1 cellular context compared by ENCODE assay signal in genomic region chr19:7857727-7858701, GRCh38.
TF ChIP-seq lines count a peak whose summit lies in the region.

No MANE protein-coding gene starts in this region.

TF ChIP-seq in WTC11, 78 proteins besides CTCF, POLR2A, EP300 and RAD21 (continued from another document):
- no peak for TF ChIP-seq STAT6 (CRISPR knock-in tag; conservative IDR thresholded peaks at IDR 0.05; ENCODE audit: low read depth)
- no peak for TF ChIP-seq FOXK1 (CRISPR knock-in tag; IDR thresholded peaks at IDR 0.05)
- TF ChIP-seq CBFB (CRISPR knock-in tag; IDR thresholded peaks at IDR 0.05; ENCODE audit: low read depth), result no peak
- no peak for TF ChIP-seq ZNF425 (CRISPR knock-in tag; conservative IDR thresholded peaks at IDR 0.05)
- no peak for TF ChIP-seq MLX (CRISPR knock-in tag; IDR thresholded peaks at IDR 0.05)
- peak; percentile 54; the same call in 1 of the 2 replicates for TF ChIP-seq MAX (CRISPR knock-in tag; IDR thresholded peaks at IDR 0.05)
- no peak for TF ChIP-seq ZMAT4 (CRISPR knock-in tag; IDR thresholded peaks at IDR 0.05)
- TF ChIP-seq CREM (CRISPR knock-in tag; IDR thresholded peaks at IDR 0.05), result no peak
- no peak for TF ChIP-seq ZNF232 (CRISPR knock-in tag; IDR thresholded peaks at IDR 0.05)
- no peak for TF ChIP-seq PRRX2 (CRISPR knock-in tag; IDR thresholded peaks at IDR 0.05)
